21 cellular contexts compared by ENCODE assay signal in genomic region chr12:60172696-60173095, GRCh38.
"Had no signal": no experiment of that assay in that cellular context is flagged by ENCODE, and none has a peak within 500 bp of the region (broad histone marks: within the 10 kb centered on the region; RNA-seq: fewer than 3 reads in every experiment).

No MANE protein-coding gene starts in this region.

- ATAC-seq: stimulated activated naive CD8-positive, alpha-beta T cell treated with anti-CD3 and anti-CD28 coated beads, Interleukin-15, Interleukin-2, amounts not matched to agents 100 U/mL and 50 U/mL, for 24 hours had no signal

- H3K4me1 ChIP-seq: tibial nerve had no signal

- H3K36me3 ChIP-seq: cardiac muscle cell, tibial nerve had no signal

- DNase-seq: activated CD4-positive, alpha-beta T cell treated with anti-CD3 and anti-CD28 coated beads for 1 hour; activated CD8-positive, alpha-beta memory T cell treated with anti-CD3 and anti-CD28 coated beads for 24 hours; activated CD8-positive, alpha-beta memory T cell treated with anti-CD3 and anti-CD28 coated beads, Interleukin-2, amount 50 U/mL, for 48 hours; activated effector memory CD4-positive, alpha-beta T cell treated with Interleukin-2 at 50 U/mL for 16 hours; activated naive CD4-positive, alpha-beta T cell treated with anti-CD3 and anti-CD28 coated beads, Interleukin-2, amount 10 ng/mL, durations not matched to agents 7 days and 5 days; activated T-cell treated with anti-CD3 and anti-CD28 coated beads, Interleukin-2, amount 50 U/mL, for 48 hours; hippocampal formation; midbrain; nucleus accumbens; posterior cingulate gyrus; stimulated activated CD4-positive, alpha-beta T cell treated with anti-CD3 and anti-CD28 coated beads, Interleukin-12 subunit alpha, Interleukin-12 subunit beta, amount 100 ng/mL, for 4 hours; stimulated activated CD4-positive, alpha-beta T cell treated with anti-CD3 and anti-CD28 coated beads, Interleukin-1b, Interleukin-23, amount 100 ng/mL, for 48 hours; stimulated activated naive CD8-positive, alpha-beta T cell treated with anti-CD3 and anti-CD28 coated beads, Interleukin-15, Interleukin-2, amounts not matched to agents 100 U/mL and 50 U/mL, for 24 hours; T-helper 2 cell had no signal

- FAIRE-seq: keratinocyte, urothelium cell line had no signal

- H3K27ac ChIP-seq: cardiac muscle cell, epithelial cell of prostate, tibial nerve, VCaP had no signal

- H3K4me3 ChIP-seq: cardiac muscle cell, lung, tibial nerve had no signal

- H3K27me3 ChIP-seq: cardiac muscle cell, tibial nerve had no signal

- H3K9me3 ChIP-seq: tibial nerve had no signal
